Comparison of ENCODE assay signal across 1 cellular context in genomic region chr2:101704816-101705565, GRCh38.
TF ChIP-seq lines count a peak whose summit lies in the region.

No MANE protein-coding gene starts in this region.

TF ChIP-seq in GM23338, 12 proteins besides CTCF, POLR2A, EP300 and RAD21 (continued from another document):
- TF ChIP-seq REST (IDR thresholded peaks at IDR 0.05; ENCODE audit: unreplicated experiment), result no peak
- no peak for TF ChIP-seq EZH2phosphoT487 (IDR thresholded peaks at IDR 0.05; ENCODE audit: unreplicated experiment)
- no peak for TF ChIP-seq POLR2AphosphoS5 (IDR thresholded peaks at IDR 0.05; ENCODE audit: low read depth)
- TF ChIP-seq ZNF114 (CRISPR knock-in tag; IDR thresholded peaks at IDR 0.05), result no peak
